14 cellular contexts compared by ENCODE assay signal in genomic region chr5:14410068-14410941, GRCh38.
DNase-seq lines count a peak whose midpoint lies in the region; ATAC-seq and TF ChIP-seq lines count a peak whose summit lies in the region.
"Had no signal": no experiment of that assay in that cellular context is flagged by ENCODE, and none has a peak within 500 bp of the region (broad histone marks: within the 10 kb centered on the region; RNA-seq: fewer than 3 reads in every experiment).

No MANE protein-coding gene starts in this region.

- H3K27me3 Mint-ChIP-seq in HFFc6 (ENCODE audit: insufficient read depth) = peaks cover 67% of the 10 kb centered on the region
- H3K27me3 Mint-ChIP-seq in chondrocyte (ENCODE audit: low read depth) = no peaks in the 10 kb centered on the region
- H3K27me3 Mint-ChIP-seq: central memory CD8-positive, alpha-beta T cell had no signal

- H3K27ac ChIP-seq in coronary artery = peak overlapping the region; percentile 2 to 60
- H3K27ac ChIP-seq in left lung = no peak overlapping the region
- peak overlapping the region in 4 of 5 donors; percentile 5 to 63 (median 26) for H3K27ac ChIP-seq in stomach
- H3K27ac ChIP-seq in caudate nucleus (ENCODE audit: low read depth, low read length) = no peak overlapping the region
- H3K27ac ChIP-seq: SK-N-MC had no signal

- peak overlapping the region; percentile 85 for H3K27ac Mint-ChIP-seq in HFFc6
- no peak overlapping the region for H3K27ac Mint-ChIP-seq in chondrocyte (ENCODE audit: unreplicated experiment)

- intact Hi-C loops in left lung (cut with DNase I) (no loop called here), stomach (cut with DNase I; ENCODE audit: low total_unique reads) (no loop called here)

- no peak for TF ChIP-seq POLR2A in stomach (IDR thresholded peaks at IDR 0.05)

- 74 to 89% (median 83%) methylated on average over 25 of the region's 25 CpGs for WGBS in stomach, 5 donors

- H3K27me3 ChIP-seq in left lung = no peaks in the 10 kb centered on the region
- H3K27me3 ChIP-seq in stomach = no peaks in the 10 kb centered on the region

- H3K9me3 Mint-ChIP-seq in HFFc6 = no peaks in the 10 kb centered on the region
- H3K9me3 Mint-ChIP-seq in chondrocyte (ENCODE audit: low read depth) = no peaks in the 10 kb centered on the region
- H3K9me3 Mint-ChIP-seq: activated T-cell treated with anti-CD3 and anti-CD28 coated beads, Interleukin-2, amount 50 U/mL, for 4 hours; central memory CD8-positive, alpha-beta T cell; stimulated activated effector memory CD8-positive, alpha-beta T cell treated with anti-CD3 and anti-CD28 coated beads, Interleukin-12 subunit alpha, Interleukin-12 subunit beta, amount 100 ng/mL, for 72 hours had no signal

- no peaks in the 10 kb centered on the region for H3K4me1 ChIP-seq in left lung
- H3K4me1 ChIP-seq in stomach = peaks cover 0 to 26% (median 6%) of the 10 kb centered on the region in 4 donors

- TF ChIP-seq EP300 in stomach (IDR thresholded peaks at IDR 0.05) = no peak

- no peak for TF ChIP-seq CTCF in HFFc6 (IDR thresholded peaks at IDR 0.05)
- no peak for TF ChIP-seq CTCF in coronary artery (IDR thresholded peaks at IDR 0.05)
- TF ChIP-seq CTCF in left lung (IDR thresholded peaks at IDR 0.05) = no peak
- no peak for TF ChIP-seq CTCF in stomach (IDR thresholded peaks at IDR 0.05)
- no peak for TF ChIP-seq CTCF in chondrocyte (IDR thresholded peaks at IDR 0.05)

- peaks cover 79% of the 10 kb centered on the region for H3K36me3 Mint-ChIP-seq in HFFc6 (ENCODE audit: low read depth)
- peaks cover 39% of the 10 kb centered on the region for H3K36me3 Mint-ChIP-seq in chondrocyte (ENCODE audit: low read depth)

- DNase-seq in HFFc6 (no peak), coronary artery (ENCODE audit: low spot score) (no peak), left lung (no peak), stomach (no peak), NCI-H748 (lab: John Stamatoyannopoulos, UW; ENCODE audit: unreplicated experiment) (no peak), caudate nucleus (lab: John Stamatoyannopoulos, UW) (no peak), chondrocyte (ENCODE audit: low spot score) (no peak)
- DNase-seq in activated CD8-positive, alpha-beta memory T cell treated with anti-CD3 and anti-CD28 coated beads, Interleukin-2, amount 50 U/mL, for 4 hours = no peak
- DNase-seq: activated T-cell treated with anti-CD3 and anti-CD28 coated beads, Interleukin-2, amount 50 U/mL, for 4 hours; COR-L47; NCI-H2029 had no signal

- peak; percentile 51 for ATAC-seq in left lung
- ATAC-seq: activated T-cell treated with anti-CD3 and anti-CD28 coated beads, Interleukin-2, amount 50 U/mL, for 4 hours had no signal

- H3K9me3 ChIP-seq in left lung (no peaks in the 10 kb centered on the region), stomach (no peaks in the 10 kb centered on the region)

- H3K4me1 Mint-ChIP-seq in HFFc6 (ENCODE audit: low read depth) (peaks cover 88% of the 10 kb centered on the region), chondrocyte (ENCODE audit: low read depth) (peaks cover 45% of the 10 kb centered on the region)

- peaks cover 0 to 93% of the 10 kb centered on the region in 2 donors for H3K36me3 ChIP-seq in left lung
- H3K36me3 ChIP-seq in stomach = peaks cover 32 to 100% (median 97%) of the 10 kb centered on the region in 4 donors

- H3K4me3 ChIP-seq in coronary artery (no peak overlapping the region), left lung (no peak overlapping the region), stomach (no peak overlapping the region)
- H3K4me3 ChIP-seq: SK-N-MC had no signal

- H3K4me3 Mint-ChIP-seq in HFFc6 = peak overlapping the region; percentile 53
- no peak overlapping the region for H3K4me3 Mint-ChIP-seq in chondrocyte (ENCODE audit: unreplicated experiment)
- H3K4me3 Mint-ChIP-seq: activated T-cell treated with anti-CD3 and anti-CD28 coated beads, Interleukin-2, amount 50 U/mL, for 4 hours; central memory CD8-positive, alpha-beta T cell; stimulated activated effector memory CD8-positive, alpha-beta T cell treated with anti-CD3 and anti-CD28 coated beads, Interleukin-12 subunit alpha, Interleukin-12 subunit beta, amount 100 ng/mL, for 72 hours had no signal

Comparison
In these comparisons a context has a peak if more than half of its experiments do, and no peak if none do; other contexts are left out.
1. H3K27ac ChIP-seq: peak in coronary artery (2 of 2) and stomach (4 of 5); none in left lung (0 of 2) and caudate nucleus (single experiment).